29 cellular contexts compared by ENCODE assay signal in genomic region chr2:220015576-220015975, GRCh38.
"Had no signal": no experiment of that assay in that cellular context is flagged by ENCODE, and none has a peak within 500 bp of the region (broad histone marks: within the 10 kb centered on the region; RNA-seq: fewer than 3 reads in every experiment).

No MANE protein-coding gene starts in this region.

- H3K27ac Mint-ChIP-seq: stimulated activated effector memory CD8-positive, alpha-beta T cell treated with anti-CD3 and anti-CD28 coated beads, Interleukin-12 subunit alpha, Interleukin-12 subunit beta, amount 100 ng/mL, for 72 hours; stimulated activated memory B cell treated with anti-CD40 and anti-IgM and Interleukin-4, amounts not matched to agents 10 μg/mL and 1 μg/mL and 100 μg/mL, for 72 hours; stimulated activated naive B cell treated with anti-CD40 and anti-IgM and Interleukin-4, amounts not matched to agents 10 μg/mL and 1 μg/mL and 100 μg/mL, for 72 hours; stimulated activated naive CD8-positive, alpha-beta T cell treated with anti-CD3 and anti-CD28 coated beads, Interleukin-15, amount 100 ng/mL, for 72 hours; stimulated activated naive CD8-positive, alpha-beta T cell treated with anti-CD3 and anti-CD28 coated beads, Interleukin-15, Interleukin-2, amounts not matched to agents 100 ng/mL and 50 ng/mL, for 24 hours; type B pancreatic cell had no signal

- H3K4me3 Mint-ChIP-seq: stimulated activated effector memory CD8-positive, alpha-beta T cell treated with anti-CD3 and anti-CD28 coated beads, Interleukin-12 subunit alpha, Interleukin-12 subunit beta, amount 100 ng/mL, for 72 hours; stimulated activated memory B cell treated with anti-CD40 and anti-IgM and Interleukin-4, amounts not matched to agents 10 μg/mL and 1 μg/mL and 100 μg/mL, for 72 hours; stimulated activated naive B cell treated with anti-CD40 and anti-IgM and Interleukin-4, amounts not matched to agents 10 μg/mL and 1 μg/mL and 100 μg/mL, for 72 hours; stimulated activated naive CD8-positive, alpha-beta T cell treated with anti-CD3 and anti-CD28 coated beads, Interleukin-15, amount 100 ng/mL, for 72 hours; stimulated activated naive CD8-positive, alpha-beta T cell treated with anti-CD3 and anti-CD28 coated beads, Interleukin-15, Interleukin-2, amounts not matched to agents 100 ng/mL and 50 ng/mL, for 24 hours; type B pancreatic cell had no signal

- ATAC-seq: stimulated activated effector memory CD8-positive, alpha-beta T cell treated with anti-CD3 and anti-CD28 coated beads, Interleukin-12 subunit alpha, Interleukin-12 subunit beta, amount 100 ng/mL, for 72 hours; stimulated activated memory B cell treated with anti-CD40 and anti-IgM and Interleukin-4, amounts not matched to agents 10 μg/mL and 1 μg/mL and 100 μg/mL, for 72 hours; stimulated activated naive B cell treated with anti-CD40 and anti-IgM and Interleukin-4, amounts not matched to agents 10 μg/mL and 1 μg/mL and 100 μg/mL, for 72 hours; stimulated activated naive CD8-positive, alpha-beta T cell treated with anti-CD3 and anti-CD28 coated beads, Interleukin-15, amount 100 ng/mL, for 72 hours; stimulated activated naive CD8-positive, alpha-beta T cell treated with anti-CD3 and anti-CD28 coated beads, Interleukin-15, Interleukin-2, amounts not matched to agents 100 U/mL and 50 U/mL, for 24 hours; upper lobe of right lung had no signal

- H3K4me3 ChIP-seq: stomach, suprapubic skin, testis, thoracic aorta, thyroid gland, tibial artery, tibial nerve, transverse colon, upper lobe of left lung, upper lobe of right lung, uterus, vagina had no signal

- DNase-seq: stimulated activated CD4-positive, alpha-beta T cell treated with anti-CD3 and anti-CD28 coated beads, Interleukin-2, amount 100 ng/mL, for 48 hours; stimulated activated CD4-positive, alpha-beta T cell treated with anti-CD3 and anti-CD28 coated beads, Interleukin-4, amount 100 ng/mL, for 1 hour; stimulated activated CD4-positive, alpha-beta T cell treated with anti-CD3 and anti-CD28 coated beads, Interleukin-4, amount 100 ng/mL, for 24 hours; stimulated activated CD4-positive, alpha-beta T cell treated with anti-CD3 and anti-CD28 coated beads, Interleukin-4, amount 100 ng/mL, for 4 hours; stimulated activated CD8-positive, alpha-beta memory T cell treated with anti-CD3 and anti-CD28 coated beads, Interleukin-4, amount 100 ng/mL, for 48 hours; stimulated activated naive B cell treated with anti-CD40 and anti-IgM and Interleukin-4, amounts not matched to agents 10 μg/mL and 1 μg/mL and 100 μg/mL, for 72 hours; stimulated activated naive CD4-positive, alpha-beta T cell; stimulated activated naive CD4-positive, alpha-beta T cell treated with Interleukin-2 at 50 U/mL for 16 hours; stimulated activated naive CD8-positive, alpha-beta T cell treated with anti-CD3 and anti-CD28 coated beads, Interleukin-15, amount 100 ng/mL, for 72 hours; stimulated activated naive CD8-positive, alpha-beta T cell treated with anti-CD3 and anti-CD28 coated beads, Interleukin-15, Interleukin-2, amounts not matched to agents 100 U/mL and 50 U/mL, for 24 hours; stomach; substantia nigra; testis; thyroid gland; tibial artery; transverse colon; trophoblast cell; upper lobe of left lung; upper lobe of right lung; uterus had no signal

- H3K36me3 Mint-ChIP-seq: stimulated activated effector memory CD8-positive, alpha-beta T cell treated with anti-CD3 and anti-CD28 coated beads, Interleukin-12 subunit alpha, Interleukin-12 subunit beta, amount 100 ng/mL, for 72 hours; stimulated activated memory B cell treated with anti-CD40 and anti-IgM and Interleukin-4, amounts not matched to agents 10 μg/mL and 1 μg/mL and 100 μg/mL, for 72 hours; stimulated activated naive B cell treated with anti-CD40 and anti-IgM and Interleukin-4, amounts not matched to agents 10 μg/mL and 1 μg/mL and 100 μg/mL, for 72 hours; type B pancreatic cell had no signal

- H3K27ac ChIP-seq: stomach, suprapubic skin, testis, thoracic aorta, thyroid gland, tibial artery, tibial nerve, transverse colon, upper lobe of left lung, upper lobe of right lung, uterus, vagina had no signal

- H3K9me3 Mint-ChIP-seq: stimulated activated naive CD8-positive, alpha-beta T cell treated with anti-CD3 and anti-CD28 coated beads, Interleukin-15, amount 100 ng/mL, for 72 hours; type B pancreatic cell had no signal

- H3K4me1 ChIP-seq: stomach, suprapubic skin, testis, thyroid gland, tibial artery, tibial nerve, transverse colon, upper lobe of left lung, upper lobe of right lung, uterus, vagina had no signal

- H3K36me3 ChIP-seq: stomach, suprapubic skin, thoracic aorta, thyroid gland, tibial artery, tibial nerve, transverse colon, upper lobe of left lung, upper lobe of right lung, uterus, vagina had no signal

- H3K27me3 ChIP-seq: stomach, suprapubic skin, testis, thyroid gland, tibial artery, tibial nerve, transverse colon, upper lobe of left lung, upper lobe of right lung, uterus, vagina had no signal

- H3K4me1 Mint-ChIP-seq: stimulated activated effector memory CD8-positive, alpha-beta T cell treated with anti-CD3 and anti-CD28 coated beads, Interleukin-12 subunit alpha, Interleukin-12 subunit beta, amount 100 ng/mL, for 72 hours; stimulated activated memory B cell treated with anti-CD40 and anti-IgM and Interleukin-4, amounts not matched to agents 10 μg/mL and 1 μg/mL and 100 μg/mL, for 72 hours; stimulated activated naive B cell treated with anti-CD40 and anti-IgM and Interleukin-4, amounts not matched to agents 10 μg/mL and 1 μg/mL and 100 μg/mL, for 72 hours; stimulated activated naive CD8-positive, alpha-beta T cell treated with anti-CD3 and anti-CD28 coated beads, Interleukin-15, amount 100 ng/mL, for 72 hours had no signal

- H3K27me3 Mint-ChIP-seq: stimulated activated memory B cell treated with anti-CD40 and anti-IgM and Interleukin-4, amounts not matched to agents 10 μg/mL and 1 μg/mL and 100 μg/mL, for 72 hours; stimulated activated naive B cell treated with anti-CD40 and anti-IgM and Interleukin-4, amounts not matched to agents 10 μg/mL and 1 μg/mL and 100 μg/mL, for 72 hours; stimulated activated naive CD8-positive, alpha-beta T cell treated with anti-CD3 and anti-CD28 coated beads, Interleukin-15, amount 100 ng/mL, for 72 hours; stimulated activated naive CD8-positive, alpha-beta T cell treated with anti-CD3 and anti-CD28 coated beads, Interleukin-15, Interleukin-2, amounts not matched to agents 100 ng/mL and 50 ng/mL, for 24 hours; type B pancreatic cell had no signal

- H3K9me3 ChIP-seq: suprapubic skin, testis, thoracic aorta, thyroid gland, tibial artery, transverse colon, upper lobe of left lung, upper lobe of right lung, uterus, vagina had no signal

- FAIRE-seq: urothelium cell line had no signal
